ENCODE assay signal across 27 cellular contexts in the genomic region with DNA sequence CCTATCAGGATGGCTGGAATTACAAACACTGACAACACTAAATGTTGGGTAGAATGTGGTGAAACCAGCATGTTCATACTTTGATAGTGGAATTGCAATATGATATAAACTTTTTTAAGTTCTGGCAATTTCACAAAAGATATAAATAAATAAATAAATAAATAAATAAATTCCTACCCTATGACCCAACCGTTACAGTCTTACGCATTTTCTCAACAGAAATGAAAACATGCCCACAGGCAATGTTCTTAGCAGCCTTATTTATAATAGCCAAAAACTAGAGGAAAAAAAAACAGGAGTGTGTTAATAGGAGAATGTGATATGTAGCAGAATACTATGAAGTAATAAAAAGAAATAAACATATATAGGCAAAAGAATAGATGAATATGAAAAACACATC.
"Had no signal": no experiment of that assay in that cellular context is flagged by ENCODE, and none has a peak within 500 bp of the region (broad histone marks: within the 10 kb centered on the region; RNA-seq: fewer than 3 reads in every experiment).

No MANE protein-coding gene starts in this region.

- H3K4me3 Mint-ChIP-seq: activated B cell treated with CpG ODN at 0.5 μM for 24 hours; activated CD4-positive, alpha-beta memory T cell treated with anti-CD3 and anti-CD28 coated beads for 36 hours; activated CD4-positive, alpha-beta T cell treated with anti-CD3 and anti-CD28 coated beads, Interleukin-2, amount 10 ng/mL, durations not matched to agents 7 days and 5 days; activated naive CD4-positive, alpha-beta T cell treated with anti-CD3 and anti-CD28 coated beads for 36 hours; activated naive CD8-positive, alpha-beta T cell; activated T-cell treated with anti-CD3 and anti-CD28 coated beads, Interleukin-2, amount 50 U/mL, for 4 hours; brain; T-cell had no signal

- H3K36me3 ChIP-seq: cardiac muscle cell had no signal

- H3K27me3 ChIP-seq: cardiac muscle cell had no signal

- H3K36me3 Mint-ChIP-seq: activated CD4-positive, alpha-beta memory T cell treated with anti-CD3 and anti-CD28 coated beads for 36 hours; activated naive CD8-positive, alpha-beta T cell; brain; T-cell had no signal

- H3K4me1 Mint-ChIP-seq: activated B cell treated with CpG ODN at 0.5 μM for 24 hours; activated CD4-positive, alpha-beta T cell treated with anti-CD3 and anti-CD28 coated beads, Interleukin-2, amount 10 ng/mL, durations not matched to agents 7 days and 5 days; T-cell had no signal

- H3K4me3 ChIP-seq: cardiac muscle cell, K562, SK-N-MC had no signal

- DNase-seq: activated B cell treated with CpG ODN at 0.5 μM for 24 hours; activated CD4-positive, alpha-beta memory T cell treated with anti-CD3 and anti-CD28 coated beads for 36 hours; activated CD4-positive, alpha-beta T cell treated with anti-CD3 and anti-CD28 coated beads for 1 hour; activated CD4-positive, alpha-beta T cell treated with anti-CD3 and anti-CD28 coated beads, Interleukin-2, amount 10 ng/mL, durations not matched to agents 7 days and 5 days; activated CD8-positive, alpha-beta memory T cell treated with anti-CD3 and anti-CD28 coated beads for 24 hours; activated gamma-delta T cell; activated naive CD4-positive, alpha-beta T cell treated with anti-CD3 and anti-CD28 coated beads for 36 hours; activated T-cell treated with anti-CD3 and anti-CD28 coated beads, Interleukin-2, amount 50 U/mL, for 4 hours; amygdala; Karpas-422; NCI-H1048; NCI-H146; NCI-H1930; NCI-H2171; NCI-H2227 treated with DMSO at 0.1 percent for 48 hours; NCI-H510A; NCI-H526 treated with DMSO at 0.1 percent for 48 hours; NCI-H82; RPMI8226; T-cell; T-helper 2 cell; T1000 had no signal

- H3K9me3 Mint-ChIP-seq: activated B cell treated with CpG ODN at 0.5 μM for 24 hours; activated CD4-positive, alpha-beta memory T cell treated with anti-CD3 and anti-CD28 coated beads for 36 hours; activated CD4-positive, alpha-beta T cell treated with anti-CD3 and anti-CD28 coated beads, Interleukin-2, amount 10 ng/mL, durations not matched to agents 7 days and 5 days; activated naive CD4-positive, alpha-beta T cell treated with anti-CD3 and anti-CD28 coated beads for 36 hours; activated T-cell treated with anti-CD3 and anti-CD28 coated beads, Interleukin-2, amount 50 U/mL, for 4 hours; brain; T-cell had no signal

- H3K27ac ChIP-seq: cardiac muscle cell, SK-N-MC had no signal

- H3K27me3 Mint-ChIP-seq: activated B cell treated with CpG ODN at 0.5 μM for 24 hours; activated CD4-positive, alpha-beta memory T cell treated with anti-CD3 and anti-CD28 coated beads for 36 hours; activated CD4-positive, alpha-beta T cell treated with anti-CD3 and anti-CD28 coated beads, Interleukin-2, amount 10 ng/mL, durations not matched to agents 7 days and 5 days; activated naive CD8-positive, alpha-beta T cell; brain; T-cell had no signal

- H3K27ac Mint-ChIP-seq: activated B cell treated with CpG ODN at 0.5 μM for 24 hours; activated CD4-positive, alpha-beta memory T cell treated with anti-CD3 and anti-CD28 coated beads for 36 hours; activated CD4-positive, alpha-beta T cell treated with anti-CD3 and anti-CD28 coated beads, Interleukin-2, amount 10 ng/mL, durations not matched to agents 7 days and 5 days; activated naive CD4-positive, alpha-beta T cell treated with anti-CD3 and anti-CD28 coated beads for 36 hours; activated naive CD8-positive, alpha-beta T cell; brain; T-cell had no signal
